10 cellular contexts compared by ENCODE assay signal in genomic region chr12:53050426-53051057, GRCh38. TPM values are rescaled to one million over a fixed set of nuclear protein-coding genes. Genes with fewer than 3 reads are reported as not detected.
DNase-seq lines count a peak whose midpoint lies in the region; ATAC-seq, FAIRE-seq and TF ChIP-seq lines count a peak whose summit lies in the region.
"Had no signal": no experiment of that assay in that cellular context is flagged by ENCODE, and none has a peak within 500 bp of the region (broad histone marks: within the 10 kb centered on the region; RNA-seq: fewer than 3 reads in every experiment).

No MANE protein-coding gene starts in this region.

- peaks cover under 1 to 4% of the 10 kb centered on the region in 2 donors for H3K27me3 Mint-ChIP-seq in stimulated activated naive B cell treated with anti-CD40 and anti-IgM and Interleukin-4, amounts not matched to agents 10 μg/mL and 1 μg/mL and 100 μg/mL, for 72 hours

- DNase-seq in HFF-Myc (ENCODE audit: extremely low read depth, low read depth) (no peak), body of pancreas (no peak), kidney (no peak), NCI-H2171 (lab: John Stamatoyannopoulos, UW) (no peak), T-helper 2 cell (no peak), NCI-H524 (lab: John Stamatoyannopoulos, UW) (no peak)
- DNase-seq in stimulated activated naive B cell treated with anti-CD40 and anti-IgM and Interleukin-4, amounts not matched to agents 10 μg/mL and 1 μg/mL and 100 μg/mL, for 72 hours, result no peak
- DNase-seq: activated CD4-positive, CD25-positive, alpha-beta regulatory T cell; NCI-H1436 treated with DMSO at 0.1 percent for 48 hours had no signal

- H3K36me3 ChIP-seq in body of pancreas (replicated peaks in 1 of 2; ENCODE audit: insufficient read depth in 1 of 2, low read depth in 2 of 2) (no peaks in the 10 kb centered on the region), kidney (ENCODE audit: control insufficient read depth in 1 of 2, insufficient read depth in 2 of 2, low read length in 2 of 2) (peaks cover 3 to 12% of the 10 kb centered on the region in 2 donors)

- H3K9me3 ChIP-seq in body of pancreas (no peaks in the 10 kb centered on the region), kidney (ENCODE audit: control insufficient read depth in 1 of 2, low read length in 2 of 2) (no peaks in the 10 kb centered on the region)

- peaks cover 0 to 3% of the 10 kb centered on the region in 2 donors for H3K36me3 Mint-ChIP-seq in stimulated activated naive B cell treated with anti-CD40 and anti-IgM and Interleukin-4, amounts not matched to agents 10 μg/mL and 1 μg/mL and 100 μg/mL, for 72 hours

- H3K4me3 ChIP-seq in HFF-Myc (replicated peaks; ENCODE audit: low read depth, low read length) (peak overlapping the region; percentile 57), body of pancreas (peak overlapping the region; percentile 14 to 34), kidney (ENCODE audit: low read length in 2 of 2) (peak overlapping the region; percentile 79 to 84)

- FAIRE-seq in kidney (lab: Jason Lieb, UNC), result no peak

- no peaks in the 10 kb centered on the region for H3K27me3 ChIP-seq in body of pancreas

- no peak overlapping the region for H3K4me3 Mint-ChIP-seq in stimulated activated naive B cell treated with anti-CD40 and anti-IgM and Interleukin-4, amounts not matched to agents 10 μg/mL and 1 μg/mL and 100 μg/mL, for 72 hours

- intact Hi-C loops in body of pancreas (cut with DNase I) (no loop called here), kidney (cut with DNase I) (no loop called here)

- peak overlapping the region; percentile 33 for H3K27ac Mint-ChIP-seq in stimulated activated naive B cell treated with anti-CD40 and anti-IgM and Interleukin-4, amounts not matched to agents 10 μg/mL and 1 μg/mL and 100 μg/mL, for 72 hours

- no peak for TF ChIP-seq POLR2A in body of pancreas (IDR thresholded peaks at IDR 0.05)

- TF ChIP-seq CTCF in HFF-Myc (IDR thresholded peaks at IDR 0.05; ENCODE audit: low read depth, low read length, missing control alignments) (no peak), body of pancreas (IDR thresholded peaks at IDR 0.05) (no peak), kidney (IDR thresholded peaks at IDR 0.05; ENCODE audit: borderline replicate concordance, extremely low read depth, insufficient read depth) (no peak)

- H3K4me1 ChIP-seq in body of pancreas (peaks cover 90% of the 10 kb centered on the region), kidney (ENCODE audit: control insufficient read depth in 1 of 2, insufficient read depth in 1 of 2, low read depth in 1 of 2, low read length in 2 of 2) (peaks cover 62 to 78% of the 10 kb centered on the region in 2 donors)

- H3K9me3 Mint-ChIP-seq in stimulated activated naive B cell treated with anti-CD40 and anti-IgM and Interleukin-4, amounts not matched to agents 10 μg/mL and 1 μg/mL and 100 μg/mL, for 72 hours, result no peaks in the 10 kb centered on the region

- H3K4me1 Mint-ChIP-seq in stimulated activated naive B cell treated with anti-CD40 and anti-IgM and Interleukin-4, amounts not matched to agents 10 μg/mL and 1 μg/mL and 100 μg/mL, for 72 hours, result peaks cover 28 to 47% of the 10 kb centered on the region in 2 donors

- no peak for ATAC-seq in body of pancreas
- no peak for ATAC-seq in stimulated activated naive B cell treated with anti-CD40 and anti-IgM and Interleukin-4, amounts not matched to agents 10 μg/mL and 1 μg/mL and 100 μg/mL, for 72 hours (replicated peaks)
- no peak for ATAC-seq in GM18511 (IDR thresholded peaks at IDR 0.05; ENCODE audit: unreplicated experiment)

- WGBS in body of pancreas, 2 donors, result 35 to 62% methylated on average over 2 of the region's 2 CpGs

- H3K27ac ChIP-seq in body of pancreas (peak overlapping the region; percentile 95 to 99 (median 98)), kidney (ENCODE audit: low read depth in 2 of 2, low read length in 2 of 2) (peak overlapping the region; percentile 99)

- peak overlapping the region; percentile 93 to 97 for H3K9ac ChIP-seq in kidney (ENCODE audit: low read length in 2 of 2)

RNA-seq across cellular contexts. Expression of gene TNS2, which starts 0.7 kb away (rescaled TPM):
- total RNA-seq in body of pancreas (100 to 1,000 TPM in 1 of 2 donors, 10 to 100 TPM in 1; 75.5 to 113 TPM), kidney (179 TPM)
- polyA plus RNA-seq in kidney (ENCODE audit: insufficient read depth, low read depth, low replicate concordance), result 90.1 TPM

RNA-seq across cellular contexts. Expression of gene SPRYD3, which starts 28.6 kb away (rescaled TPM):
- total RNA-seq in body of pancreas (10 to 100 TPM; 35.3 to 59.3 TPM), kidney (72.3 TPM)
- 40.0 TPM for polyA plus RNA-seq in kidney (ENCODE audit: insufficient read depth, low read depth, low replicate concordance)

RNA-seq across cellular contexts. Expression of gene EIF4B, which starts 44.3 kb away (rescaled TPM):
- total RNA-seq in body of pancreas (100 to 1,000 TPM; 326 to 389 TPM), kidney (417 TPM)
- polyA plus RNA-seq in kidney (ENCODE audit: insufficient read depth, low read depth, low replicate concordance), result 114 TPM

RNA-seq across cellular contexts. Expression of gene IGFBP6, which starts 46.9 kb away (rescaled TPM):
- total RNA-seq in body of pancreas (100 to 1,000 TPM; 154 to 204 TPM), kidney (203 TPM)
- 57.3 TPM for polyA plus RNA-seq in kidney (ENCODE audit: insufficient read depth, low read depth, low replicate concordance)

RNA-seq across cellular contexts. Expression of gene SOAT2, which starts 52.7 kb away (rescaled TPM):
- total RNA-seq in body of pancreas (not detected), kidney (0.19 TPM)
- 0.26 TPM for polyA plus RNA-seq in kidney (ENCODE audit: insufficient read depth, low read depth, low replicate concordance)

Comparison
In these comparisons a context has a peak if more than half of its experiments do, and no peak if none do; other contexts are left out.
1. H3K4me3 ChIP-seq: peak in every context shown above with its lines; median percentile 82 in kidney; 57 in HFF-Myc; 24 in body of pancreas.